1 cellular context compared by ENCODE assay signal in the genomic region with DNA sequence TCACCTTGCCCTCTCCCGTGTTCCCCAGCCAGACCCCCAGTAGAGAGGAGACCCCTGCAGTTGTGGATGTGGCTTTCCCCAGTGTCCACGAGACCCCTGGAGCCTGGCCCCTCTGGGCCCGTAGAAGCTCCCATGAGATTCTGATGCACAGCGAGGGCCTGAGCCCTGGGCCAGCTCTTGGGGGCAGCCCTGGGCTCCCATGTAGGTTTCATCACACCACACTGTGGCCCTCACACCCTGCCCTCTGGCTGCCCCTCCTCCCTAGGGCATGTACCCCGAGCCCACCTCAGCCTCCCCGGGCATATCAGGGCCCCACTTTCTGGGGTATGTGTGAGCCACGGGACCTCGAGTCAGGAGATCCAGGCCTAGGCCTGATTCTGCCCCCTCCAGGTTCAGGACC.
TF ChIP-seq lines count a peak whose summit lies in the region.

No MANE protein-coding gene starts in this region.

TF ChIP-seq in HepG2, 621 proteins besides CTCF, POLR2A, EP300 and RAD21:
- TF ChIP-seq, protein P1, sequence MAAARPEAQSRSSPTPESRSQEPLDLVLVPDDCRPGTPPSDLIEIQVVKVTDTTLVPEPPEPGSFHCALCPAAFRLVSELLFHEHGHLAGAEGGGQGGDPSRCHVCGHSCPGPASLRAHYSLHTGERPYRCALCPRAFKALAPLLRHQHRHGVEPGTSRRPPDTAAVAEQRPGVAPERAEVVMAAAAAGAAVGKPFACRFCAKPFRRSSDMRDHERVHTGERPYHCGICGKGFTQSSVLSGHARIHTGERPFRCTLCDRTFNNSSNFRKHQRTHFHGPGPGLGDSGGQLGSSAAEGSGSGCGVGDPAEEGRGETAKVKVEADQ (CRISPR knock-in tag; IDR thresholded peaks at IDR 0.05; ENCODE audit: borderline replicate concordance): 0 out of 2 replicates have a peak, but pooled peaks have one; percentile 3
- TF ChIP-seq, protein P2, sequence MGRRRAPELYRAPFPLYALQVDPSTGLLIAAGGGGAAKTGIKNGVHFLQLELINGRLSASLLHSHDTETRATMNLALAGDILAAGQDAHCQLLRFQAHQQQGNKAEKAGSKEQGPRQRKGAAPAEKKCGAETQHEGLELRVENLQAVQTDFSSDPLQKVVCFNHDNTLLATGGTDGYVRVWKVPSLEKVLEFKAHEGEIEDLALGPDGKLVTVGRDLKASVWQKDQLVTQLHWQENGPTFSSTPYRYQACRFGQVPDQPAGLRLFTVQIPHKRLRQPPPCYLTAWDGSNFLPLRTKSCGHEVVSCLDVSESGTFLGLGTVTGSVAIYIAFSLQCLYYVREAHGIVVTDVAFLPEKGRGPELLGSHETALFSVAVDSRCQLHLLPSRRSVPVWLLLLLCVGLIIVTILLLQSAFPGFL (CRISPR knock-in tag; IDR thresholded peaks at IDR 0.05): no peak
- TF ChIP-seq ZNF205 (CRISPR knock-in tag; IDR thresholded peaks at IDR 0.05) (no peak), MIER2 (CRISPR knock-in tag; IDR thresholded peaks at IDR 0.05) (no peak), RXRA (CRISPR knock-in tag; IDR thresholded peaks at IDR 0.05) (no peak)
TF ChIP-seq in HepG2: peak in this region for 1.
